ENCODE assay signal across 35 cellular contexts in genomic region chr5:110167384-110167783, GRCh38.
"Had no signal": no experiment of that assay in that cellular context is flagged by ENCODE, and none has a peak within 500 bp of the region (broad histone marks: within the 10 kb centered on the region; RNA-seq: fewer than 3 reads in every experiment).

No MANE protein-coding gene starts in this region.

- H3K36me3 ChIP-seq: MG63 had no signal

- DNase-seq: MG63, MM.1S, MV-4-11, NCI-H1048, NCI-H1092, NCI-H1092 treated with DMSO at 0.1 percent for 48 hours, NCI-H1105, NCI-H1105 treated with DMSO at 0.1 percent for 48 hours, NCI-H1417, NCI-H1417 treated with DMSO at 0.1 percent for 48 hours, NCI-H1436, NCI-H1436 treated with DMSO at 0.1 percent for 48 hours, NCI-H146, NCI-H1694, NCI-H1694 treated with DMSO at 0.1 percent for 48 hours, NCI-H187, NCI-H187 treated with DMSO at 0.1 percent for 48 hours, NCI-H1930, NCI-H2029, NCI-H2029 treated with DMSO at 0.1 percent for 48 hours, NCI-H2081, NCI-H2081 treated with DMSO at 0.1 percent for 48 hours, NCI-H2107, NCI-H2171, NCI-H2171 treated with DMSO at 0.1 percent for 48 hours, NCI-H2227 treated with DMSO at 0.1 percent for 48 hours, NCI-H226, NCI-H345, NCI-H446, NCI-H446 treated with DMSO at 0.1 percent for 48 hours, NCI-H510A, NCI-H510A treated with DMSO at 0.1 percent for 48 hours, NCI-H524 treated with DMSO at 0.1 percent for 48 hours, NCI-H526, NCI-H526 treated with DMSO at 0.1 percent for 48 hours had no signal

- H3K4me3 ChIP-seq: MG63 had no signal
